In genomic region chr15:51971353-51972133, GRCh38 we compare ENCODE assay signal across 1 cellular context.
TF ChIP-seq lines count a peak whose summit lies in the region.

Gene LEO1 (minus strand): TSS chr15:51971778. CDS start chr15:51971745, 33 bp downstream.

TF ChIP-seq in HepG2, 621 proteins besides CTCF, POLR2A, EP300 and RAD21 (continued from another document and continues in another):
- TF ChIP-seq ARID5B (CRISPR knock-in tag; IDR thresholded peaks at IDR 0.05) (peak; percentile 44; the same call in 1 of the 2 replicates), JUNB (CRISPR knock-in tag; IDR thresholded peaks at IDR 0.05; ENCODE audit: borderline replicate concordance) (no peak), ZNF75D (CRISPR knock-in tag; IDR thresholded peaks at IDR 0.05; ENCODE audit: borderline replicate concordance) (no peak), NONO (IDR thresholded peaks at IDR 0.05) (no peak), NONO (CRISPR knock-in tag; conservative IDR thresholded peaks at IDR 0.05) (peak; percentile 67), ZGPAT (CRISPR knock-in tag; IDR thresholded peaks at IDR 0.05) (peak; percentile 65; the same call in 1 of the 2 replicates), SP2 (CRISPR knock-in tag; IDR thresholded peaks at IDR 0.05) (no peak; the same call in 1 of the 2 replicates), YEATS4 (CRISPR knock-in tag; IDR thresholded peaks at IDR 0.05; ENCODE audit: borderline replicate concordance) (peak; percentile 83), ZNF260 (CRISPR knock-in tag; IDR thresholded peaks at IDR 0.05; ENCODE audit: borderline replicate concordance, low read depth) (no peak), NFATC3 (CRISPR knock-in tag; IDR thresholded peaks at IDR 0.05) (peak; percentile 42; the same call in 1 of the 2 replicates), GABPB1 (CRISPR knock-in tag; IDR thresholded peaks at IDR 0.05) (peak; percentile 82), RORA (CRISPR knock-in tag; IDR thresholded peaks at IDR 0.05) (peak; percentile 97; the same call in 1 of the 2 replicates), SMAD9 (CRISPR knock-in tag; IDR thresholded peaks at IDR 0.05) (peak; percentile 17; the same call in 1 of the 2 replicates), NR1H2 (CRISPR knock-in tag; IDR thresholded peaks at IDR 0.05; ENCODE audit: borderline replicate concordance, low read depth) (no peak; the same call in 1 of the 2 replicates), ZKSCAN8 (CRISPR knock-in tag; IDR thresholded peaks at IDR 0.05; ENCODE audit: borderline replicate concordance) (no peak), JUND (CRISPR knock-in tag; IDR thresholded peaks at IDR 0.05) (no peak), HNF1A (IDR thresholded peaks at IDR 0.05; ENCODE audit: low read depth) (peak; percentile 24; the same call in 1 of the 2 replicates), HNF1A (CRISPR knock-in tag; IDR thresholded peaks at IDR 0.05; ENCODE audit: borderline replicate concordance) (peak; percentile 71), BRD4 (CRISPR knock-in tag; IDR thresholded peaks at IDR 0.05) (peak; percentile 99), CHCHD3 (CRISPR knock-in tag; IDR thresholded peaks at IDR 0.05) (no peak), HCFC1 (IDR thresholded peaks at IDR 0.05; ENCODE audit: low read depth, low read length) (peak; percentile 54), CBX1 (IDR thresholded peaks at IDR 0.05; ENCODE audit: low read depth) (no peak), ELF3 (CRISPR knock-in tag; IDR thresholded peaks at IDR 0.05) (peak; percentile 43; the same call in 1 of the 2 replicates), PATZ1 (CRISPR knock-in tag; IDR thresholded peaks at IDR 0.05) (peak; percentile 53; the same call in 1 of the 2 replicates), ZFP1 (CRISPR knock-in tag; IDR thresholded peaks at IDR 0.05) (no peak; the same call in 1 of the 2 replicates), ZNF343 (CRISPR knock-in tag; IDR thresholded peaks at IDR 0.05) (peak; percentile 86; the same call in 1 of the 2 replicates), ZNF83 (CRISPR knock-in tag; IDR thresholded peaks at IDR 0.05; ENCODE audit: borderline replicate concordance) (no peak), MAX (IDR thresholded peaks at IDR 0.05) (no peak; the same call in 1 of the 2 replicates), MED1 (CRISPR knock-in tag; IDR thresholded peaks at IDR 0.05) (peak; percentile 78), ZNF562 (CRISPR knock-in tag; IDR thresholded peaks at IDR 0.05; ENCODE audit: borderline replicate concordance) (no peak), KMT2B (CRISPR knock-in tag; IDR thresholded peaks at IDR 0.05) (peak; percentile 95), ZNF678 (CRISPR knock-in tag; IDR thresholded peaks at IDR 0.05) (peak; percentile 74; the same call in 1 of the 2 replicates), PRPF4 (IDR thresholded peaks at IDR 0.05; ENCODE audit: low read depth, low read length, poor library complexity, severe bottlenecking) (no peak), KMT2A (CRISPR knock-in tag; IDR thresholded peaks at IDR 0.05) (peak; percentile 82), PRMT3 (CRISPR knock-in tag; IDR thresholded peaks at IDR 0.05; ENCODE audit: borderline replicate concordance, low read depth) (no peak), ZC3H13 (CRISPR knock-in tag; IDR thresholded peaks at IDR 0.05) (peak; percentile 42; the same call in 1 of the 2 replicates), ZNF766 (CRISPR knock-in tag; IDR thresholded peaks at IDR 0.05; ENCODE audit: borderline replicate concordance) (peak; percentile 81), REPIN1 (CRISPR knock-in tag; IDR thresholded peaks at IDR 0.05; ENCODE audit: borderline replicate concordance, low read depth) (0 out of 2 replicates have a peak, but pooled peaks have one; percentile 35), DMAP1 (CRISPR knock-in tag; IDR thresholded peaks at IDR 0.05) (peak; percentile 82), NFKB2 (CRISPR knock-in tag; IDR thresholded peaks at IDR 0.05; ENCODE audit: borderline replicate concordance) (peak; percentile 94), ZNF564 (CRISPR knock-in tag; IDR thresholded peaks at IDR 0.05) (peak; percentile 76; the same call in 1 of the 2 replicates), ZNF776 (CRISPR knock-in tag; IDR thresholded peaks at IDR 0.05) (peak; percentile 80; the same call in 1 of the 2 replicates)
- TF ChIP-seq, protein P1, sequence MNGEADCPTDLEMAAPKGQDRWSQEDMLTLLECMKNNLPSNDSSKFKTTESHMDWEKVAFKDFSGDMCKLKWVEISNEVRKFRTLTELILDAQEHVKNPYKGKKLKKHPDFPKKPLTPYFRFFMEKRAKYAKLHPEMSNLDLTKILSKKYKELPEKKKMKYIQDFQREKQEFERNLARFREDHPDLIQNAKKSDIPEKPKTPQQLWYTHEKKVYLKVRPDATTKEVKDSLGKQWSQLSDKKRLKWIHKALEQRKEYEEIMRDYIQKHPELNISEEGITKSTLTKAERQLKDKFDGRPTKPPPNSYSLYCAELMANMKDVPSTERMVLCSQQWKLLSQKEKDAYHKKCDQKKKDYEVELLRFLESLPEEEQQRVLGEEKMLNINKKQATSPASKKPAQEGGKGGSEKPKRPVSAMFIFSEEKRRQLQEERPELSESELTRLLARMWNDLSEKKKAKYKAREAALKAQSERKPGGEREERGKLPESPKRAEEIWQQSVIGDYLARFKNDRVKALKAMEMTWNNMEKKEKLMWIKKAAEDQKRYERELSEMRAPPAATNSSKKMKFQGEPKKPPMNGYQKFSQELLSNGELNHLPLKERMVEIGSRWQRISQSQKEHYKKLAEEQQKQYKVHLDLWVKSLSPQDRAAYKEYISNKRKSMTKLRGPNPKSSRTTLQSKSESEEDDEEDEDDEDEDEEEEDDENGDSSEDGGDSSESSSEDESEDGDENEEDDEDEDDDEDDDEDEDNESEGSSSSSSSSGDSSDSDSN (CRISPR knock-in tag; IDR thresholded peaks at IDR 0.05), result peak; percentile 82
- TF ChIP-seq, protein P2, sequence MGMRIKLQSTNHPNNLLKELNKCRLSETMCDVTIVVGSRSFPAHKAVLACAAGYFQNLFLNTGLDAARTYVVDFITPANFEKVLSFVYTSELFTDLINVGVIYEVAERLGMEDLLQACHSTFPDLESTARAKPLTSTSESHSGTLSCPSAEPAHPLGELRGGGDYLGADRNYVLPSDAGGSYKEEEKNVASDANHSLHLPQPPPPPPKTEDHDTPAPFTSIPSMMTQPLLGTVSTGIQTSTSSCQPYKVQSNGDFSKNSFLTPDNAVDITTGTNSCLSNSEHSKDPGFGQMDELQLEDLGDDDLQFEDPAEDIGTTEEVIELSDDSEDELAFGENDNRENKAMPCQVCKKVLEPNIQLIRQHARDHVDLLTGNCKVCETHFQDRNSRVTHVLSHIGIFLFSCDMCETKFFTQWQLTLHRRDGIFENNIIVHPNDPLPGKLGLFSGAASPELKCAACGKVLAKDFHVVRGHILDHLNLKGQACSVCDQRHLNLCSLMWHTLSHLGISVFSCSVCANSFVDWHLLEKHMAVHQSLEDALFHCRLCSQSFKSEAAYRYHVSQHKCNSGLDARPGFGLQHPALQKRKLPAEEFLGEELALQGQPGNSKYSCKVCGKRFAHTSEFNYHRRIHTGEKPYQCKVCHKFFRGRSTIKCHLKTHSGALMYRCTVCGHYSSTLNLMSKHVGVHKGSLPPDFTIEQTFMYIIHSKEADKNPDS (CRISPR knock-in tag; IDR thresholded peaks at IDR 0.05), result no peak
- TF ChIP-seq, protein P3, sequence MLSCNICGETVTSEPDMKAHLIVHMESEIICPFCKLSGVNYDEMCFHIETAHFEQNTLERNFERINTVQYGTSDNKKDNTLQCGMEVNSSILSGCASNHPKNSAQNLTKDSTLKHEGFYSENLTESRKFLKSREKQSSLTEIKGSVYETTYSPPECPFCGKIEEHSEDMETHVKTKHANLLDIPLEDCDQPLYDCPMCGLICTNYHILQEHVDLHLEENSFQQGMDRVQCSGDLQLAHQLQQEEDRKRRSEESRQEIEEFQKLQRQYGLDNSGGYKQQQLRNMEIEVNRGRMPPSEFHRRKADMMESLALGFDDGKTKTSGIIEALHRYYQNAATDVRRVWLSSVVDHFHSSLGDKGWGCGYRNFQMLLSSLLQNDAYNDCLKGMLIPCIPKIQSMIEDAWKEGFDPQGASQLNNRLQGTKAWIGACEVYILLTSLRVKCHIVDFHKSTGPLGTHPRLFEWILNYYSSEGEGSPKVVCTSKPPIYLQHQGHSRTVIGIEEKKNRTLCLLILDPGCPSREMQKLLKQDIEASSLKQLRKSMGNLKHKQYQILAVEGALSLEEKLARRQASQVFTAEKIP (CRISPR knock-in tag; IDR thresholded peaks at IDR 0.05; ENCODE audit: borderline replicate concordance), result no peak
